10 cellular contexts compared by ENCODE assay signal in the genomic region with DNA sequence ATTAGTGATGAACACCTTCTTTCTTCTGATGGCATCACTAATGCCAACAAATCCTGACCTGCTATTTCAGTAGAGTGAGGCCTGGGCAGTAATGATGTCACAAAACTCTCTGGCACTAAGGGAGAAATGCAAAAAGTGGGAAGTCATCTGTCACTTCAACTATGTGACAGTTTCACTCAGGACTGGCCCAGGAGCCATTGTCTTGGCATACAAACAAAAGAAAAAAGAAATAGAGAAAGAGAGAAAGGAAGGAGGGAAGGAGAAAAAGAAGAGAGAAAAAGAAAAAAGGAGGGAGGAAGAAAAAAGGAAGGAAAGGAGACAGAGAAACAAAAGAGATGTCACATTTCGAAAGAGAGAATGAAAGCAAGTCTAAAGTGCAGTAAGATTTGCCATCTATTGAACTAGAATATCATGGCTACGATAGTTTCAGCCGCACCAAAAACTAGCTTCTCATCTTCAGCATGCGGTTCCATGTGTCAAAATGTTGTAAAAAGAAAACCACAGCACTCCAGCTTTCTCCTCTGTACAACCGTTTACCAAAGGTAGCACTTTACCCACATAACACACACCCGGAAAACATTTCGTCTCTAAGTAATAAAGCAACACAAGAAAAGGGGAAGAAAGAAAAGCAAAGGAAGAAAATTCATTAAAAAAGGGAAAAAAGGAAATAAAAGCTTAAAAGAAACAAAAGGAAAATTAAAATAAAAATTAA. TPM values are rescaled to one million over a fixed set of nuclear protein-coding genes. Genes with fewer than 3 reads are reported as not detected.
A peak's percentile ranks its signal among the peaks of the same experiment; 100 is the strongest.
DNase-seq lines count a peak whose midpoint lies in the region; ATAC-seq and TF ChIP-seq lines count a peak whose summit lies in the region.
"Had no signal": no experiment of that assay in that cellular context is flagged by ENCODE, and none has a peak within 500 bp of the region (broad histone marks: within the 10 kb centered on the region; RNA-seq: fewer than 3 reads in every experiment).

No MANE protein-coding gene starts in this region.

- H3K4me3 ChIP-seq in endodermal cell (ENCODE audit: low read length) = no peak overlapping the region
- no peak overlapping the region for H3K4me3 ChIP-seq in Caco-2 (ENCODE audit: low read depth, low read length)
- H3K4me3 ChIP-seq: tibial nerve had no signal

- POLR2A ChIA-PET in Caco-2 (lab: Charles Lee) = no interaction called here

- H3K36me3 Mint-ChIP-seq in T-helper 1 cell treated with Interleukin-12 subunit alpha and Interleukin-12 subunit beta and Interleukin-4 antibody, amounts not matched to agents 30 μg/mL and 1 μg/mL, for 36 hours (ENCODE audit: low read depth) = peaks cover 54% of the 10 kb centered on the region
- H3K36me3 Mint-ChIP-seq in stimulated activated naive CD8-positive, alpha-beta T cell treated with anti-CD3 and anti-CD28 coated beads, Interleukin-15, Interleukin-2, amounts not matched to agents 100 ng/mL and 50 ng/mL, for 24 hours (ENCODE audit: low read depth) = peaks cover 64% of the 10 kb centered on the region
- H3K36me3 Mint-ChIP-seq in endodermal cell (ENCODE audit: low read depth) (no peaks in the 10 kb centered on the region), mesothelial cell of epicardium (no peaks in the 10 kb centered on the region), Caco-2 (ENCODE audit: insufficient read depth, unreplicated experiment) (peaks cover 6% of the 10 kb centered on the region)

- no peaks in the 10 kb centered on the region for H3K9me3 ChIP-seq in endodermal cell (ENCODE audit: control insufficient read depth, low read length)
- no peaks in the 10 kb centered on the region for H3K9me3 ChIP-seq in Caco-2
- H3K9me3 ChIP-seq: tibial nerve had no signal

- H3K4me1 Mint-ChIP-seq in T-helper 1 cell treated with Interleukin-12 subunit alpha and Interleukin-12 subunit beta and Interleukin-4 antibody, amounts not matched to agents 30 μg/mL and 1 μg/mL, for 36 hours (ENCODE audit: low read depth) = peaks cover 66% of the 10 kb centered on the region
- H3K4me1 Mint-ChIP-seq in stimulated activated naive CD8-positive, alpha-beta T cell treated with anti-CD3 and anti-CD28 coated beads, Interleukin-15, Interleukin-2, amounts not matched to agents 100 ng/mL and 50 ng/mL, for 24 hours (ENCODE audit: low read depth) = peaks cover 80% of the 10 kb centered on the region
- H3K4me1 Mint-ChIP-seq in endodermal cell = peaks cover 3% of the 10 kb centered on the region
- no peaks in the 10 kb centered on the region for H3K4me1 Mint-ChIP-seq in mesothelial cell of epicardium
- H3K4me1 Mint-ChIP-seq in Caco-2 (ENCODE audit: low read depth, unreplicated experiment) = no peaks in the 10 kb centered on the region

- no peaks in the 10 kb centered on the region for H3K27me3 Mint-ChIP-seq in T-helper 1 cell treated with Interleukin-12 subunit alpha and Interleukin-12 subunit beta and Interleukin-4 antibody, amounts not matched to agents 30 μg/mL and 1 μg/mL, for 36 hours (ENCODE audit: low read depth)
- H3K27me3 Mint-ChIP-seq in stimulated activated naive CD8-positive, alpha-beta T cell treated with anti-CD3 and anti-CD28 coated beads, Interleukin-15, Interleukin-2, amounts not matched to agents 100 ng/mL and 50 ng/mL, for 24 hours = no peaks in the 10 kb centered on the region
- no peaks in the 10 kb centered on the region for H3K27me3 Mint-ChIP-seq in endodermal cell (ENCODE audit: insufficient read depth)
- no peaks in the 10 kb centered on the region for H3K27me3 Mint-ChIP-seq in mesothelial cell of epicardium (ENCODE audit: low read depth)
- peaks cover 10% of the 10 kb centered on the region for H3K27me3 Mint-ChIP-seq in Caco-2 (ENCODE audit: insufficient read depth, unreplicated experiment)

- intact Hi-C loops in Caco-2 (cut with micrococcal nuclease; ENCODE audit: unreplicated experiment) = no loop called here

- no peak overlapping the region for H3K9ac ChIP-seq in endodermal cell (ENCODE audit: extremely low read depth, low read length, poor library complexity, severe bottlenecking)

- no TSS peak for BruUV-seq in Caco-2 (replicated peaks; lab: Mats Ljungman, UMichigan)

- H3K27ac ChIP-seq in endodermal cell (ENCODE audit: low read depth, low read length) = no peak overlapping the region
- H3K27ac ChIP-seq: tibial nerve had no signal

- DNase-seq in activated naive CD4-positive, alpha-beta T cell treated with Interleukin-2 at 50 U/mL for 16 hours = peak; percentile 35
- no peak for DNase-seq in activated naive CD4-positive, alpha-beta T cell (lab: John Stamatoyannopoulos, UW)
- no peak for DNase-seq in endodermal cell
- DNase-seq in mesothelial cell of epicardium (ENCODE audit: low spot score in 2 of 2, unreplicated experiment in 2 of 2) = no peak
- no peak for DNase-seq in Caco-2
- DNase-seq: NCI-H2227 treated with DMSO at 0.1 percent for 48 hours had no signal

- CTCF ChIA-PET in Caco-2 (lab: Charles Lee) = no interaction called here

- WGBS in endodermal cell (ENCODE audit: insufficient coverage in 1 of 2, insufficient read length in 1 of 2), 2 experiments = 91 to 100% methylated on average over 4 to 7 of the region's 7 CpGs

- H3K36me3 ChIP-seq in endodermal cell (ENCODE audit: control insufficient read depth, insufficient read depth, low read length) = no peaks in the 10 kb centered on the region
- no peaks in the 10 kb centered on the region for H3K36me3 ChIP-seq in Caco-2 (ENCODE audit: control insufficient read depth, insufficient read depth, low read length)

- H3K4me1 ChIP-seq in endodermal cell (ENCODE audit: control insufficient read depth, insufficient read depth, low read length) (no peaks in the 10 kb centered on the region), Caco-2 (no peaks in the 10 kb centered on the region)
- H3K4me1 ChIP-seq: tibial nerve had no signal

- peak overlapping the region; percentile 84 for H3K4me3 Mint-ChIP-seq in T-helper 1 cell treated with Interleukin-12 subunit alpha and Interleukin-12 subunit beta and Interleukin-4 antibody, amounts not matched to agents 30 μg/mL and 1 μg/mL, for 36 hours
- peak overlapping the region; percentile 81 for H3K4me3 Mint-ChIP-seq in stimulated activated naive CD8-positive, alpha-beta T cell treated with anti-CD3 and anti-CD28 coated beads, Interleukin-15, Interleukin-2, amounts not matched to agents 100 ng/mL and 50 ng/mL, for 24 hours
- H3K4me3 Mint-ChIP-seq in endodermal cell = no peak overlapping the region
- H3K4me3 Mint-ChIP-seq in mesothelial cell of epicardium = no peak overlapping the region
- H3K4me3 Mint-ChIP-seq in Caco-2 (ENCODE audit: unreplicated experiment) = no peak overlapping the region

- peak overlapping the region; percentile 97 for H3K27ac Mint-ChIP-seq in T-helper 1 cell treated with Interleukin-12 subunit alpha and Interleukin-12 subunit beta and Interleukin-4 antibody, amounts not matched to agents 30 μg/mL and 1 μg/mL, for 36 hours
- peak overlapping the region; percentile 99 for H3K27ac Mint-ChIP-seq in stimulated activated naive CD8-positive, alpha-beta T cell treated with anti-CD3 and anti-CD28 coated beads, Interleukin-15, Interleukin-2, amounts not matched to agents 100 ng/mL and 50 ng/mL, for 24 hours
- H3K27ac Mint-ChIP-seq in endodermal cell (no peak overlapping the region), mesothelial cell of epicardium (no peak overlapping the region), Caco-2 (ENCODE audit: unreplicated experiment) (no peak overlapping the region)

- TF ChIP-seq CTCF in endodermal cell (conservative IDR thresholded peaks at IDR 0.05) (no peak), mesothelial cell of epicardium (IDR thresholded peaks at IDR 0.05; ENCODE audit: unreplicated experiment) (no peak), Caco-2 (IDR thresholded peaks at IDR 0.05; ENCODE audit: insufficient read depth in 1 of 2, low read depth in 1 of 2, low read length in 1 of 2, severe bottlenecking in 1 of 2, unreplicated experiment in 1 of 2) (no peak)

- H3K27me3 ChIP-seq in endodermal cell (ENCODE audit: control insufficient read depth, insufficient read depth, low read length, poor library complexity, severe bottlenecking) (no peaks in the 10 kb centered on the region), Caco-2 (replicated peaks; ENCODE audit: control insufficient read depth, insufficient read depth, low read length) (no peaks in the 10 kb centered on the region)
- H3K27me3 ChIP-seq: tibial nerve had no signal

- peak; percentile 45 for ATAC-seq in HG02938 (IDR thresholded peaks at IDR 0.05; ENCODE audit: unreplicated experiment)

- H3K9me3 Mint-ChIP-seq in T-helper 1 cell treated with Interleukin-12 subunit alpha and Interleukin-12 subunit beta and Interleukin-4 antibody, amounts not matched to agents 30 μg/mL and 1 μg/mL, for 36 hours = peaks cover 7% of the 10 kb centered on the region
- peaks cover 10% of the 10 kb centered on the region for H3K9me3 Mint-ChIP-seq in stimulated activated naive CD8-positive, alpha-beta T cell treated with anti-CD3 and anti-CD28 coated beads, Interleukin-15, Interleukin-2, amounts not matched to agents 100 ng/mL and 50 ng/mL, for 24 hours
- peaks cover 6% of the 10 kb centered on the region for H3K9me3 Mint-ChIP-seq in endodermal cell
- peaks cover 3% of the 10 kb centered on the region for H3K9me3 Mint-ChIP-seq in mesothelial cell of epicardium
- peaks cover 10% of the 10 kb centered on the region for H3K9me3 Mint-ChIP-seq in Caco-2 (ENCODE audit: unreplicated experiment)

RNA-seq across cellular contexts. Expression of a gene that starts 50.1 kb away (rescaled TPM):
- total RNA-seq in endodermal cell (under 1 TPM in 1 of 2 donors, not detected in 1; 0.13 TPM), mesothelial cell of epicardium (0.31 to 0.84 TPM (median 0.63 TPM) in 3 replicates), Caco-2 (2022) (0.02 TPM in 1 of 2 replicates, not detected in the other)
- polyA plus RNA-seq in endodermal cell (2013, experiment 1 of 2) = 0.07 TPM
- 0.08 TPM for polyA plus RNA-seq in endodermal cell (2013, experiment 2 of 2)

Comparison
In these comparisons a context has a peak if more than half of its experiments do, and no peak if none do; other contexts are left out.
1. H3K27ac Mint-ChIP-seq: peak in T-helper 1 cell treated with Interleukin-12 subunit alpha and Interleukin-12 subunit beta and Interleukin-4 antibody, amounts not matched to agents 30 μg/mL and 1 μg/mL, for 36 hours (single experiment) and stimulated activated naive CD8-positive, alpha-beta T cell treated with anti-CD3 and anti-CD28 coated beads, Interleukin-15, Interleukin-2, amounts not matched to agents 100 ng/mL and 50 ng/mL, for 24 hours (single experiment); none in endodermal cell (single experiment), mesothelial cell of epicardium (single experiment) and Caco-2 (single experiment).
2. H3K4me3 Mint-ChIP-seq: peak in T-helper 1 cell treated with Interleukin-12 subunit alpha and Interleukin-12 subunit beta and Interleukin-4 antibody, amounts not matched to agents 30 μg/mL and 1 μg/mL, for 36 hours (single experiment) and stimulated activated naive CD8-positive, alpha-beta T cell treated with anti-CD3 and anti-CD28 coated beads, Interleukin-15, Interleukin-2, amounts not matched to agents 100 ng/mL and 50 ng/mL, for 24 hours (single experiment); none in endodermal cell (single experiment), mesothelial cell of epicardium (single experiment) and Caco-2 (single experiment).